Comparison of ENCODE assay signal across 16 cellular contexts in the genomic region with DNA sequence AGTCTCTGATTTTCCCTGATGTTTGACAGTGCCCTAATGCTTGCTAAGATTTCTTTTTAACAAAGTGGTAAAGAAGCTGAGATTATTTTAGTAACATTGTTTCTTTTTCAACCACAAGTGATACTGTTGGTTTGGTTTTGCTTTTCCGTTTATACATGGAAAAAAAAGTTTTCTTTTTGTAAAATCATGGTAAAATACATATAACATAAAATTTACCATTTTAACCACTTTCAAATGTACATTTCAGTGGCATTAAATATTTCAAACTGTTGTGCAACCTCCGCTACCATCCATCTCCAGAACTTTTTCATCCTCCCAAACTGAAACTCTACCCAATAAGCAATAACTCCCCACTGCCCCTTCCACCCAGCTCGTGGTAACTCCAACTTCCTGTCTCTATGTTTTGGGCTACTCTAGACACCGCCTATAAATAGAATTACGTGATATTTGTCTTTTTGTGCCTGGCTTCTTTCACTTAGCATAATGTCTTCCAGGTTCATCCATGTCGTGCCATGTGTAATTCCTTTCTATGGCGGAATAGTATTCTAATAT. TPM values are rescaled to one million over a fixed set of nuclear protein-coding genes. Genes with fewer than 3 reads are reported as not detected.
DNase-seq lines count a peak whose midpoint lies in the region; ATAC-seq, FAIRE-seq and TF ChIP-seq lines count a peak whose summit lies in the region.
"Had no signal": no experiment of that assay in that cellular context is flagged by ENCODE, and none has a peak within 500 bp of the region (broad histone marks: within the 10 kb centered on the region; RNA-seq: fewer than 3 reads in every experiment).

No MANE protein-coding gene starts in this region.

- H3K79me1 ChIP-seq in mesendoderm (ENCODE audit: low read length), result no peaks in the 10 kb centered on the region

- no peak overlapping the region for H3K23ac ChIP-seq in mesendoderm (ENCODE audit: low read length)

- H3K4me3 ChIP-seq in GM12878 (peak overlapping the region; percentile 78), mesendoderm (ENCODE audit: low read length) (no peak overlapping the region), A673 (ENCODE audit: low read depth, low read length, poor library complexity, severe bottlenecking) (no peak overlapping the region)
- H3K4me3 ChIP-seq: adrenal gland had no signal

- no TSS peak for BruUV-seq in GM12878 (replicated peaks; lab: Mats Ljungman, UMichigan)
- BruUV-seq in A673 (replicated peaks; lab: Mats Ljungman, UMichigan), result no TSS peak

- H3K79me2 ChIP-seq in GM12878 (ENCODE audit: control insufficient read depth, insufficient read depth, low read length) (peaks cover 91% of the 10 kb centered on the region), mesendoderm (ENCODE audit: control insufficient read depth, insufficient read depth, low read length) (no peaks in the 10 kb centered on the region)

- POLR2A ChIA-PET in GM12878 (lab: Charles Lee) (interaction anchor here (0.8 to 2.0 kb wide), 10 partner anchors 9 to 139 kb away, joined by 3 to 10 read pairs (median 3); a partner anchor contains a TSS), A673 (lab: Charles Lee; ENCODE audit: low non-redundant PET) (no interaction called here)

- FAIRE-seq in GM12878 (lab: Jason Lieb, UNC), result no peak
- FAIRE-seq: frontal cortex had no signal

- no peak overlapping the region for H2BK120ac ChIP-seq in mesendoderm (ENCODE audit: low read depth, low read length)

- TF ChIP-seq CTCF in GM12878 (IDR thresholded peaks at IDR 0.05 in 2 of 3, conservative IDR thresholded peaks at IDR 0.05 in 1 of 3; ENCODE audit: control insufficient read depth in 2 of 3, extremely low read depth in 1 of 3, insufficient read depth in 1 of 3, low read depth in 3 of 3, low read length in 3 of 3) (no peak), A673 (conservative IDR thresholded peaks at IDR 0.05; ENCODE audit: low read depth, low read length) (no peak)

- H2BK5ac ChIP-seq in mesendoderm (ENCODE audit: low read length), result no peak overlapping the region

- RAD21 ChIA-PET in GM12878 (lab: Charles Lee; ENCODE audit: unreplicated experiment), result interaction anchor here (1.0 to 2.3 kb wide), 8 partner anchors 10 to 367 kb away, joined by 3 to 17 read pairs (median 5); no protein-coding TSS in a partner anchor

- H3K9me3 ChIP-seq in GM12878 (replicated peaks; ENCODE audit: control insufficient read depth, insufficient read depth, low read length), result no peaks in the 10 kb centered on the region; the same call in 2 of the 3 replicates
- no peaks in the 10 kb centered on the region for H3K9me3 ChIP-seq in A673 (ENCODE audit: low read depth, low read length, poor library complexity, severe bottlenecking)
- H3K9me3 ChIP-seq: adrenal gland, SK-N-SH had no signal

- H3K27me3 ChIP-seq in GM12878 (replicated peaks in 1 of 2; ENCODE audit: control insufficient read depth in 2 of 2, insufficient read depth in 2 of 2, low read length in 1 of 2), result no peaks in the 10 kb centered on the region
- peaks cover 2% of the 10 kb centered on the region for H3K27me3 ChIP-seq in mesendoderm (ENCODE audit: insufficient read depth, low read length, poor library complexity)
- peaks cover 74% of the 10 kb centered on the region for H3K27me3 ChIP-seq in A673 (replicated peaks; ENCODE audit: insufficient read depth, low read depth, low read length, poor library complexity)
- H3K27me3 ChIP-seq: adrenal gland had no signal

- peak in 1 of 2 experiments; percentile 25; a peak in 1 of 4 replicates for TF ChIP-seq EP300 in GM12878 (IDR thresholded peaks at IDR 0.05; ENCODE audit: borderline replicate concordance in 1 of 2, control insufficient read depth in 1 of 2, low read depth in 2 of 2, low read length in 2 of 2)

- H3K4me2 ChIP-seq in GM12878 (ENCODE audit: control insufficient read depth, insufficient read depth) (peak overlapping the region; percentile 70), mesendoderm (ENCODE audit: low read length) (no peak overlapping the region)
- H3K4me2 ChIP-seq: SK-N-SH had no signal

- H2AFZ ChIP-seq in GM12878 (ENCODE audit: control insufficient read depth, low read depth, low read length), result no peak overlapping the region

- no peaks in the 10 kb centered on the region for H3K9me3 Mint-ChIP-seq in stimulated activated naive CD8-positive, alpha-beta T cell treated with anti-CD3 and anti-CD28 coated beads, Interleukin-15, Interleukin-2, amounts not matched to agents 100 ng/mL and 50 ng/mL, for 24 hours
- H3K9me3 Mint-ChIP-seq: mesothelial cell of epicardium had no signal

- H3K9ac ChIP-seq in GM12878 (ENCODE audit: control insufficient read depth, insufficient read depth, low read length) (0 out of 2 replicates have a peak overlapping the region, but pooled peaks have one; percentile 15), mesendoderm (ENCODE audit: low read length) (no peak overlapping the region)
- H3K9ac ChIP-seq: SK-N-SH had no signal

- intact Hi-C loops in GM12878 (cut with micrococcal nuclease; ENCODE audit: unreplicated experiment), result loop anchor here (2.0 kb wide), 1 partner anchor 15 kb away; no protein-coding TSS in a partner anchor
- intact Hi-C loops in A673 (cut with micrococcal nuclease; ENCODE audit: unreplicated experiment), result no loop called here

- in situ Hi-C loops in GM12878 (cut with MboI), result loop anchor here (25.0 kb wide), 2 partner anchors 569 to 1744 kb away; no protein-coding TSS in a partner anchor

- no peak for TF ChIP-seq RAD21 in GM12878 (IDR thresholded peaks at IDR 0.05; ENCODE audit: insufficient read depth, low read depth, low read length)

- H2BK15ac ChIP-seq in mesendoderm (replicated peaks; ENCODE audit: low read depth), result no peak overlapping the region

- H3K27ac ChIP-seq in GM12878 (ENCODE audit: control insufficient read depth, insufficient read depth), result peak overlapping the region; percentile 94
- H3K27ac ChIP-seq in mesendoderm (ENCODE audit: low read depth, low read length), result no peak overlapping the region
- H3K27ac ChIP-seq in A673 (ENCODE audit: low read depth, low read length, poor library complexity, severe bottlenecking), result no peak overlapping the region
- H3K27ac ChIP-seq: VCaP had no signal

- ATAC-seq in stimulated activated naive CD8-positive, alpha-beta T cell treated with anti-CD3 and anti-CD28 coated beads, Interleukin-15, Interleukin-2, amounts not matched to agents 100 U/mL and 50 U/mL, for 24 hours, result no peak
- ATAC-seq in GM12878, result no peak
- ATAC-seq in GM18520 (IDR thresholded peaks at IDR 0.05; ENCODE audit: unreplicated experiment), result no peak

- no peak overlapping the region for H3K4ac ChIP-seq in mesendoderm (ENCODE audit: low read depth, low read length)

- peaks cover 10 to 26% of the 10 kb centered on the region in 2 experiments for H3K36me3 ChIP-seq in GM12878 (ENCODE audit: control insufficient read depth in 2 of 2, insufficient read depth in 2 of 2, low read length in 1 of 2)
- no peaks in the 10 kb centered on the region for H3K36me3 ChIP-seq in mesendoderm (ENCODE audit: control insufficient read depth, insufficient read depth, low read length)
- H3K36me3 ChIP-seq in A673 (ENCODE audit: insufficient read depth, low read length, poor library complexity, severe bottlenecking), result no peaks in the 10 kb centered on the region
- H3K36me3 ChIP-seq: adrenal gland had no signal

- H2AK5ac ChIP-seq in mesendoderm (ENCODE audit: low read length), result no peak overlapping the region

- H3K4me1 Mint-ChIP-seq in stimulated activated naive CD8-positive, alpha-beta T cell treated with anti-CD3 and anti-CD28 coated beads, Interleukin-15, Interleukin-2, amounts not matched to agents 100 ng/mL and 50 ng/mL, for 24 hours (ENCODE audit: low read depth), result peaks cover 73% of the 10 kb centered on the region
- H3K4me1 Mint-ChIP-seq: mesothelial cell of epicardium had no signal

- CTCF ChIA-PET in GM12878 (lab: Yijun Ruan, JAX) (interaction anchor here (0.5 to 4.9 kb wide), 5 partner anchors 10 to 136 kb away, joined by 3 to 30 read pairs (median 5); no protein-coding TSS in a partner anchor), A673 (lab: Charles Lee) (no interaction called here)

- H3K27ac Mint-ChIP-seq in stimulated activated naive CD8-positive, alpha-beta T cell treated with anti-CD3 and anti-CD28 coated beads, Interleukin-15, Interleukin-2, amounts not matched to agents 100 ng/mL and 50 ng/mL, for 24 hours, result peak overlapping the region; percentile 19
- H3K27ac Mint-ChIP-seq: mesothelial cell of epicardium had no signal

- H3K18ac ChIP-seq in mesendoderm (ENCODE audit: low read length), result no peak overlapping the region

- H4K8ac ChIP-seq in mesendoderm (ENCODE audit: low read depth, low read length), result no peak overlapping the region

- H4K20me1 ChIP-seq in GM12878 (ENCODE audit: control insufficient read depth, insufficient read depth), result peaks cover 15% of the 10 kb centered on the region; the same call in 1 of the 2 replicates

- H3K4me1 ChIP-seq in GM12878 (ENCODE audit: control insufficient read depth, insufficient read depth, low read length) (peaks cover 51% of the 10 kb centered on the region), mesendoderm (ENCODE audit: control insufficient read depth, low read depth, low read length) (no peaks in the 10 kb centered on the region), A673 (ENCODE audit: insufficient read depth, low read length, poor library complexity, severe bottlenecking) (no peaks in the 10 kb centered on the region)

- DNase-seq in stimulated activated naive CD8-positive, alpha-beta T cell treated with anti-CD3 and anti-CD28 coated beads, Interleukin-15, Interleukin-2, amounts not matched to agents 100 U/mL and 50 U/mL, for 24 hours, result no peak
- DNase-seq in NOMO-1 (lab: John Stamatoyannopoulos, UW; ENCODE audit: unreplicated experiment in 2 of 2) (peak; percentile 37 to 49), GM12878 (ENCODE audit: low read depth, low spot score) (no peak), mesendoderm (no peak), hepatic stellate cell (ENCODE audit: low spot score) (no peak), A673 (ENCODE audit: low spot score) (no peak)
- DNase-seq: adrenal gland, cerebellar nuclear complex, DMS79, NCI-H2171, SK-N-SH had no signal

- no peak overlapping the region for H3K56ac ChIP-seq in mesendoderm (ENCODE audit: low read length)

- H3K36me3 Mint-ChIP-seq in stimulated activated naive CD8-positive, alpha-beta T cell treated with anti-CD3 and anti-CD28 coated beads, Interleukin-15, Interleukin-2, amounts not matched to agents 100 ng/mL and 50 ng/mL, for 24 hours (ENCODE audit: low read depth), result peaks cover 3% of the 10 kb centered on the region
- H3K36me3 Mint-ChIP-seq: mesothelial cell of epicardium had no signal

- WGBS in GM12878 (ENCODE audit: insufficient coverage, insufficient replicate concordance, low lambda C conversion rate, missing lambda C conversion rate), result 2% methylated on average over 7 of the region's 7 CpGs
- WGBS in mesendoderm (ENCODE audit: extremely low coverage, insufficient coverage, low lambda C conversion rate), result no CpG with 5 or more reads among the region's 7 CpGs

- H3K27me3 Mint-ChIP-seq in stimulated activated naive CD8-positive, alpha-beta T cell treated with anti-CD3 and anti-CD28 coated beads, Interleukin-15, Interleukin-2, amounts not matched to agents 100 ng/mL and 50 ng/mL, for 24 hours, result peaks cover 48% of the 10 kb centered on the region

- peak overlapping the region; percentile 84 for H3K4me3 Mint-ChIP-seq in stimulated activated naive CD8-positive, alpha-beta T cell treated with anti-CD3 and anti-CD28 coated beads, Interleukin-15, Interleukin-2, amounts not matched to agents 100 ng/mL and 50 ng/mL, for 24 hours
- H3K4me3 Mint-ChIP-seq: mesothelial cell of epicardium had no signal

- TF ChIP-seq POLR2A in GM12878 (IDR thresholded peaks at IDR 0.05; ENCODE audit: low read depth, low read length), result no peak

- H4K5ac ChIP-seq in mesendoderm (ENCODE audit: low read length), result no peak overlapping the region

- SMC1A ChIA-PET in GM12878 (lab: Charles Lee; ENCODE audit: uncharacterized antibody, unreplicated experiment), result interaction anchor here (0.7 to 5.1 kb wide), 9 partner anchors 10 to 142 kb away, joined by 3 to 39 read pairs (median 11); a partner anchor contains a TSS

RNA-seq across cellular contexts. Expression of a gene that starts 4.6 kb away (rescaled TPM):
- 733 and 778 TPM in 2 replicates for total RNA-seq in GM12878 (2013; cell fraction: nucleolus; rRNA removed)
- 49.6 and 51.4 TPM in 2 replicates for total RNA-seq in GM12878 (2014; rRNA removed)
- 31.0 and 37.4 TPM in 2 replicates for total RNA-seq in GM12878 (2014; rRNA removed; fragmentation: Illumina TruSeq; extraction: Trizol)
- total RNA-seq in GM12878 (2021), result 84.6 and 95.8 TPM in 2 replicates
- 32.4 TPM for polyA plus RNA-seq in GM12878 (2011; ENCODE audit: low read depth)
- 139 and 145 TPM in 2 replicates for polyA plus RNA-seq in GM12878 (2011; rRNA removed)
- polyA plus RNA-seq in GM12878 (2011; cell fraction: cytosol; rRNA removed), result 85.3 and 89.0 TPM in 2 replicates
- 371 and 391 TPM in 2 replicates for polyA plus RNA-seq in GM12878 (2011; cell fraction: nucleus; rRNA removed)
- polyA plus RNA-seq in GM12878 (2012), result 50.3 and 56.0 TPM in 2 replicates
- 35.7 and 51.1 TPM in 2 replicates for polyA plus RNA-seq in GM12878 (2014; fragmentation: Illumina TruSeq; extraction: Trizol)
- polyA plus RNA-seq in GM12878 (2014; fragmentation: Nextera tagmentation; extraction: Ambion mirVana), result 10 to 100 TPM; 11.5 to 12.5 TPM
- polyA plus RNA-seq in GM12878 (2014; rRNA removed), result 74.5 and 82.5 TPM in 2 replicates
- polyA plus RNA-seq in GM12878 (2016; fragmentation: Nextera tagmentation; extraction: Ambion mirVana), result 10 to 100 TPM; 45.3 to 48.2 TPM
- polyA minus RNA-seq in GM12878 (2011; rRNA and poly(A)+ RNA removed), result 158 and 163 TPM in 2 replicates
- polyA minus RNA-seq in GM12878 (2011; cell fraction: cytosol; rRNA and poly(A)+ RNA removed), result 30.1 and 45.4 TPM in 2 replicates
- polyA minus RNA-seq in GM12878 (2011; cell fraction: nucleus; rRNA and poly(A)+ RNA removed), result 156 and 242 TPM in 2 replicates
- 0.07 TPM for polyA plus RNA-seq in mesendoderm (2013, experiment 1 of 2)
- polyA plus RNA-seq in mesendoderm (2013, experiment 2 of 2), result 0.03 TPM
- not detected in 2 replicates for total RNA-seq in A673 (2021)

Comparison
In these comparisons a context has a peak if more than half of its experiments do, and no peak if none do; other contexts are left out.
1. DNase-seq: peak in NOMO-1 (2 of 2); none in stimulated activated naive CD8-positive, alpha-beta T cell treated with anti-CD3 and anti-CD28 coated beads, Interleukin-15, Interleukin-2, amounts not matched to agents 100 U/mL and 50 U/mL, for 24 hours (single experiment), GM12878 (single experiment), mesendoderm (single experiment), hepatic stellate cell (single experiment) and A673 (single experiment).
2. RNA of a gene that starts 4.6 kb away (total RNA-seq): 31.0 to 778 TPM in GM12878; not detected in A673; every median in the first group is over 10 times any median in the second.